In the genomic region with DNA sequence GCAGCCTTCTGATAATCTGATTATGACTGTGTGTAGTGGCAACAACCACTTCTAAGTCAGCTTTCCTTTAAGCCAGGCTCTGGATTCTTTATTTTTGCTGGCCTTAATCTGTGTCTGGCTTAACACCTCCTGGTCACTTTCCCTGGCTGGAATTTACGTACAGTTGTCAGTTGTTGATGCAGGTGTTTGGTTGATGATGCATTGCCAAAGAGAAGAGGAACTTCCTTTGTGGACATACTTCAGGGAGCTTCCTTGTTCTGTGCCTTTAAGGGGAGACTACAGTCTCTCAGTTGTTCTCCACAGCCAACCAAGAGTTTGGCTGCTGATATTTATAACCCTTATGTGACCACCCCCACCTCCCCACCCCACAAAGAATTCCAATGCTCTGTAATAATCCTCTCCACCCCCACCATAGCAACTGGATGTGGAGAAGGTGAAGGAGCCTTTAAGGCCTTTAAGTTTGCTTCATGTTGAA, we compare ENCODE assay signal across 8 cellular contexts.
DNase-seq lines count a peak whose midpoint lies in the region; ATAC-seq, FAIRE-seq and TF ChIP-seq lines count a peak whose summit lies in the region.

No MANE protein-coding gene starts in this region.

- 6% methylated on average over 1 of the region's 1 CpG for WGBS in GM12878 (ENCODE audit: insufficient coverage, insufficient replicate concordance, low lambda C conversion rate, missing lambda C conversion rate)
- whole genome bisulfite sequencing in HepG2 (ENCODE audit: low lambda C conversion rate), result 92% methylated on average over 1 of the region's 1 CpG
- WGBS in aorta, 2 donors, result 0 to 1% methylated on average over 1 of the region's 1 CpG

- DNase-seq in ACHN (peak; percentile 80), KBM-7 (peak; percentile 43), GM12878 (ENCODE audit: low read depth, low spot score) (no peak), HepG2 (ENCODE audit: low spot score) (peak; percentile 21), aorta (no peak), WTC11 (ENCODE audit: low spot score) (no peak), NCI-H146 (lab: John Stamatoyannopoulos, UW) (no peak), hippocampal formation (lab: John Stamatoyannopoulos, UW) (no peak)

- in situ Hi-C loops in ACHN (cut with HindIII; ENCODE audit: low pct_ligation_motif_present, low pct_unique_long_range_greater_than_20kb, low sequenced_read_pairs) (no loop called here), KBM-7 (cut with MboI; ENCODE audit: low pct_unique_long_range_greater_than_20kb, low sequenced_read_pairs) (no loop called here), GM12878 (cut with MboI) (no loop called here), HepG2 (cut with HindIII; ENCODE audit: extremely low pct_ligation_motif_present, low pct_unique_long_range_greater_than_20kb) (no loop called here)

- peaks cover 3% of the 10 kb centered on the region for H3K36me3 Mint-ChIP-seq in WTC11

- POLR2A ChIA-PET in GM12878 (lab: Charles Lee), result interaction anchor here (1.1 to 1.5 kb wide), 2 partner anchors 12 to 32 kb away, joined by 3 read pairs; no protein-coding TSS in a partner anchor
- POLR2A ChIA-PET in HepG2 (lab: Yijun Ruan, JAX), result interaction anchor here (2.0 to 2.9 kb wide), 2 partner anchors 12 to 14 kb away, joined by 5 to 9 read pairs; no protein-coding TSS in a partner anchor
- POLR2A ChIA-PET in WTC11 (lab: Charles Lee), result interaction anchor here (0.6 kb wide), 1 partner anchor 240 kb away, joined by 3 read pairs; no protein-coding TSS in a partner anchor

- no peaks in the 10 kb centered on the region for H3K27me3 Mint-ChIP-seq in WTC11 (ENCODE audit: low read depth)

- H3K79me2 ChIP-seq in GM12878 (ENCODE audit: control insufficient read depth, insufficient read depth, low read length), result peaks cover 32% of the 10 kb centered on the region
- peaks cover 7% of the 10 kb centered on the region for H3K79me2 ChIP-seq in HepG2 (ENCODE audit: insufficient read depth, low read length)

- H3K4me2 ChIP-seq in GM12878 (ENCODE audit: control insufficient read depth, insufficient read depth) (no peak overlapping the region), HepG2 (ENCODE audit: low read depth, low read length) (no peak overlapping the region)

- RAD21 ChIA-PET in GM12878 (lab: Charles Lee; ENCODE audit: unreplicated experiment), result interaction anchor here (0.7 to 0.9 kb wide), 2 partner anchors 143 to 203 kb away, joined by 3 read pairs; no protein-coding TSS in a partner anchor

- TF ChIP-seq CTCF in GM12878 (IDR thresholded peaks at IDR 0.05 in 2 of 3, conservative IDR thresholded peaks at IDR 0.05 in 1 of 3; ENCODE audit: control insufficient read depth in 2 of 3, extremely low read depth in 1 of 3, insufficient read depth in 1 of 3, low read depth in 3 of 3, low read length in 3 of 3), result no peak
- no peak for TF ChIP-seq CTCF in HepG2 (CRISPR knock-in tag; IDR thresholded peaks at IDR 0.05)
- TF ChIP-seq CTCF in WTC11 (IDR thresholded peaks at IDR 0.05), result no peak

- peaks cover 70% of the 10 kb centered on the region for H3K4me1 Mint-ChIP-seq in WTC11

- H3K4me1 ChIP-seq in GM12878 (ENCODE audit: control insufficient read depth, insufficient read depth, low read length), result peaks cover 27% of the 10 kb centered on the region
- H3K4me1 ChIP-seq in HepG2 (ENCODE audit: insufficient read depth, low read length), result peaks cover 67% of the 10 kb centered on the region
- peaks cover 11 to 12% of the 10 kb centered on the region in 2 donors for H3K4me1 ChIP-seq in aorta (ENCODE audit: control insufficient read depth in 1 of 2, insufficient read depth in 2 of 2, low read length in 2 of 2)

- TF ChIP-seq EP300 in GM12878 (IDR thresholded peaks at IDR 0.05; ENCODE audit: borderline replicate concordance in 1 of 2, control insufficient read depth in 1 of 2, low read depth in 2 of 2, low read length in 2 of 2) (no peak), HepG2 (IDR thresholded peaks at IDR 0.05; ENCODE audit: low read depth in 2 of 2, low read length in 2 of 2) (no peak), HepG2 (CRISPR knock-in tag; IDR thresholded peaks at IDR 0.05; ENCODE audit: borderline replicate concordance) (no peak)

- TF ChIP-seq RAD21 in GM12878 (IDR thresholded peaks at IDR 0.05; ENCODE audit: insufficient read depth, low read depth, low read length) (no peak), HepG2 (CRISPR knock-in tag; IDR thresholded peaks at IDR 0.05) (no peak)

- BruUV-seq in GM12878 (replicated peaks; lab: Mats Ljungman, UMichigan), result no TSS peak
- no TSS peak for BruUV-seq in HepG2 (replicated peaks; lab: Mats Ljungman, UMichigan)

- no peak overlapping the region for H3K4me3 Mint-ChIP-seq in WTC11

- H3K27ac ChIP-seq in GM12878 (ENCODE audit: control insufficient read depth, insufficient read depth) (no peak overlapping the region), HepG2 (ENCODE audit: extremely low read length, insufficient read depth, low read length) (no peak overlapping the region), aorta (ENCODE audit: low read depth in 1 of 2, low read length in 2 of 2) (peak overlapping the region; percentile 68 to 91)

- H2AFZ ChIP-seq in GM12878 (ENCODE audit: control insufficient read depth, low read depth, low read length) (no peak overlapping the region), HepG2 (ENCODE audit: low read length) (no peak overlapping the region)

- H3K9me3 ChIP-seq in GM12878 (replicated peaks; ENCODE audit: control insufficient read depth, insufficient read depth, low read length) (no peaks in the 10 kb centered on the region), HepG2 (ENCODE audit: low read length) (no peaks in the 10 kb centered on the region), aorta (ENCODE audit: control insufficient read depth, low read length) (no peaks in the 10 kb centered on the region)

- H3K4me3 ChIP-seq in GM12878 (no peak overlapping the region), HepG2 (replicated peaks in 1 of 3; ENCODE audit: insufficient read depth in 1 of 3, low read depth in 2 of 3, low read length in 3 of 3) (no peak overlapping the region), aorta (ENCODE audit: low read length in 2 of 2) (no peak overlapping the region)

- no peaks in the 10 kb centered on the region for H3K9me3 Mint-ChIP-seq in WTC11

- H3K36me3 ChIP-seq in GM12878 (ENCODE audit: control insufficient read depth in 2 of 2, insufficient read depth in 2 of 2, low read length in 1 of 2) (peaks cover 0 to 7% of the 10 kb centered on the region in 2 experiments), HepG2 (replicated peaks in 1 of 2; ENCODE audit: control insufficient read depth in 1 of 2, insufficient read depth in 2 of 2, low read length in 2 of 2) (peaks cover under 1 to 1% of the 10 kb centered on the region in 2 experiments; a peak in 3 of 5 replicates), aorta (ENCODE audit: control insufficient read depth in 1 of 2, insufficient read depth in 2 of 2, low read length in 1 of 2) (no peaks in the 10 kb centered on the region)

- CTCF ChIA-PET in GM12878 (lab: Yijun Ruan, JAX) (interaction anchor here (1.1 to 1.4 kb wide), 3 partner anchors 17 to 211 kb away, joined by 3 read pairs; no protein-coding TSS in a partner anchor), HepG2 (lab: Yijun Ruan, JAX; ENCODE audit: low intra/inter-chr PET ratio, low total read pairs) (no interaction called here), WTC11 (lab: Charles Lee) (interaction anchor here (1.0 to 2.5 kb wide), 5 partner anchors 12 to 297 kb away, joined by 3 to 9 read pairs (median 4); no protein-coding TSS in a partner anchor)

- intact Hi-C loops in GM12878 (cut with micrococcal nuclease; ENCODE audit: unreplicated experiment), result no loop called here
- intact Hi-C loops in HepG2 (cut with micrococcal nuclease; ENCODE audit: unreplicated experiment), result no loop called here
- intact Hi-C loops in aorta (cut with DNase I), result no loop called here

- no peak for FAIRE-seq in GM12878 (lab: Jason Lieb, UNC)
- FAIRE-seq in HepG2 (lab: Jason Lieb, UNC), result no peak

- TF ChIP-seq POLR2A in GM12878 (IDR thresholded peaks at IDR 0.05; ENCODE audit: low read depth, low read length), result no peak
- TF ChIP-seq POLR2A in HepG2 (IDR thresholded peaks at IDR 0.05; ENCODE audit: insufficient read depth in 1 of 2, low read depth in 2 of 2, low read length in 2 of 2), result no peak

- H3K27me3 ChIP-seq in GM12878 (replicated peaks in 1 of 2; ENCODE audit: control insufficient read depth in 2 of 2, insufficient read depth in 2 of 2, low read length in 1 of 2), result no peaks in the 10 kb centered on the region
- H3K27me3 ChIP-seq in HepG2 (ENCODE audit: control insufficient read depth in 1 of 2, insufficient read depth in 2 of 2, low read length in 2 of 2), result no peaks in the 10 kb centered on the region
- H3K27me3 ChIP-seq in aorta (ENCODE audit: control insufficient read depth in 1 of 2, insufficient read depth in 2 of 2, low read length in 1 of 2), result no peaks in the 10 kb centered on the region

- ATAC-seq in GM12878, result peak; percentile 31
- ATAC-seq in HepG2, result no peak
- ATAC-seq in aorta (ENCODE audit: low FRiP score), result peak; percentile 66
- no peak for ATAC-seq in WTC11

- SMC1A ChIA-PET in GM12878 (lab: Charles Lee; ENCODE audit: uncharacterized antibody, unreplicated experiment), result interaction anchor here (0.7 to 2.4 kb wide), 6 partner anchors 10 to 145 kb away, joined by 3 to 6 read pairs (median 5); no protein-coding TSS in a partner anchor

- H4K20me1 ChIP-seq in GM12878 (ENCODE audit: control insufficient read depth, insufficient read depth) (no peaks in the 10 kb centered on the region), HepG2 (ENCODE audit: insufficient read depth, low read length) (no peaks in the 10 kb centered on the region)

- no peak overlapping the region for H3K27ac Mint-ChIP-seq in WTC11

- H3K9ac ChIP-seq in GM12878 (ENCODE audit: control insufficient read depth, insufficient read depth, low read length) (no peak overlapping the region), HepG2 (ENCODE audit: insufficient read depth, low read depth, low read length) (no peak overlapping the region)

TF ChIP-seq in GM12878, 131 proteins besides CTCF, POLR2A, EP300 and RAD21 (continues in another document):
- TF ChIP-seq JUNB (IDR thresholded peaks at IDR 0.05), result 0 out of 2 replicates have a peak, but pooled peaks have one; percentile 3

TF ChIP-seq in HepG2, 621 proteins besides CTCF, POLR2A, EP300 and RAD21:
- TF ChIP-seq ZNF747 (CRISPR knock-in tag; IDR thresholded peaks at IDR 0.05; ENCODE audit: borderline replicate concordance), result no peak

TF ChIP-seq in WTC11, 78 proteins besides CTCF, POLR2A, EP300 and RAD21:
- TF ChIP-seq, protein P1, sequence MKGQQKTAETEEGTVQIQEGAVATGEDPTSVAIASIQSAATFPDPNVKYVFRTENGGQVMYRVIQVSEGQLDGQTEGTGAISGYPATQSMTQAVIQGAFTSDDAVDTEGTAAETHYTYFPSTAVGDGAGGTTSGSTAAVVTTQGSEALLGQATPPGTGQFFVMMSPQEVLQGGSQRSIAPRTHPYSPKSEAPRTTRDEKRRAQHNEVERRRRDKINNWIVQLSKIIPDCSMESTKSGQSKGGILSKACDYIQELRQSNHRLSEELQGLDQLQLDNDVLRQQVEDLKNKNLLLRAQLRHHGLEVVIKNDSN (CRISPR knock-in tag; IDR thresholded peaks at IDR 0.05), result no peak

Comparison
In these comparisons a context has a peak if more than half of its experiments do, and no peak if none do; other contexts are left out.
1. DNase-seq: peak in ACHN (single experiment), KBM-7 (single experiment) and HepG2 (single experiment); none in GM12878 (single experiment), aorta (0 of 2), WTC11 (single experiment), NCI-H146 (single experiment) and hippocampal formation (0 of 2).
2. ATAC-seq: peak in GM12878 (single experiment) and aorta (single experiment); none in HepG2 (single experiment) and WTC11 (single experiment).
3. H3K27ac ChIP-seq: peak in aorta (2 of 2); none in GM12878 (single experiment) and HepG2 (single experiment).